In genomic region chr18:12749136-12749535, GRCh38 we compare ENCODE assay signal across 19 cellular contexts. TPM values are rescaled to one million over a fixed set of nuclear protein-coding genes. Genes with fewer than 3 reads are reported as not detected.
DNase-seq lines count a peak whose midpoint lies in the region; ATAC-seq and TF ChIP-seq lines count a peak whose summit lies in the region.
"Had no signal": no experiment of that assay in that cellular context is flagged by ENCODE, and none has a peak within 500 bp of the region (broad histone marks: within the 10 kb centered on the region; RNA-seq: fewer than 3 reads in every experiment).

No MANE protein-coding gene starts in this region.

- no peaks in the 10 kb centered on the region for H3K9me3 Mint-ChIP-seq in osteocyte (ENCODE audit: unreplicated experiment)
- no peaks in the 10 kb centered on the region for H3K9me3 Mint-ChIP-seq in activated T-cell treated with anti-CD3 and anti-CD28 coated beads, Interleukin-2, amount 50 U/mL, for 24 hours
- H3K9me3 Mint-ChIP-seq: CD8-positive, alpha-beta T cell; GM23338 had no signal

- no peaks in the 10 kb centered on the region for H3K36me3 Mint-ChIP-seq in osteocyte (ENCODE audit: unreplicated experiment)
- no peaks in the 10 kb centered on the region for H3K36me3 Mint-ChIP-seq in activated T-cell treated with anti-CD3 and anti-CD28 coated beads, Interleukin-2, amount 50 U/mL, for 24 hours (ENCODE audit: low read depth)
- H3K36me3 Mint-ChIP-seq: CD8-positive, alpha-beta T cell had no signal

- H2BK15ac ChIP-seq in IMR-90 (ENCODE audit: low read depth, low read length): peak overlapping the region; percentile 51; the same call in 1 of the 3 replicates

- intact Hi-C loops in IMR-90 (cut with micrococcal nuclease): no loop called here
- intact Hi-C loops in mucosa of descending colon (cut with DNase I, micrococcal nuclease): no loop called here
- intact Hi-C loops in ovary (cut with DNase I): no loop called here

- peaks cover 0 to 4% (median 2%) of the 10 kb centered on the region in 11 experiments; a peak in 4 of 22 replicates for H3K9me3 ChIP-seq in BLaER1 treated with 17β-estradiol and CSF1 and Interleukin-3, amounts not matched to agents 10 nM and 100 nM (replicated peaks in 1 of 11)
- H3K9me3 ChIP-seq in IMR-90 (ENCODE audit: control insufficient read depth, insufficient read depth, low read length): no peaks in the 10 kb centered on the region
- H3K9me3 ChIP-seq in fibroblast of lung (ENCODE audit: control insufficient read depth, insufficient read depth, low read depth, low read length): no peaks in the 10 kb centered on the region
- no peaks in the 10 kb centered on the region for H3K9me3 ChIP-seq in mucosa of descending colon
- no peaks in the 10 kb centered on the region for H3K9me3 ChIP-seq in ovary

- H4K20me1 ChIP-seq in BLaER1 treated with 17β-estradiol and CSF1 and Interleukin-3, amounts not matched to agents 10 nM and 100 nM: no peaks in the 10 kb centered on the region
- H4K20me1 ChIP-seq in IMR-90 (ENCODE audit: insufficient read depth, low read length) (no peaks in the 10 kb centered on the region), fibroblast of lung (ENCODE audit: control insufficient read depth, extremely low read depth, insufficient read depth, low read length) (no peaks in the 10 kb centered on the region)

- H2AK9ac ChIP-seq in IMR-90 (replicated peaks; ENCODE audit: low read depth, low read length, poor library complexity): peak overlapping the region; percentile 76

- H2BK5ac ChIP-seq in IMR-90 (ENCODE audit: low read depth, low read length, poor library complexity, severe bottlenecking): peak overlapping the region; percentile 21

- peaks cover 42 to 90% (median 66%) of the 10 kb centered on the region in 10 experiments for H3K4me1 ChIP-seq in BLaER1 treated with 17β-estradiol and CSF1 and Interleukin-3, amounts not matched to agents 10 nM and 100 nM
- H3K4me1 ChIP-seq in IMR-90 (ENCODE audit: control insufficient read depth, insufficient read depth, low read length) (peaks cover 7% of the 10 kb centered on the region), fibroblast of lung (ENCODE audit: control insufficient read depth, extremely low read depth, insufficient read depth, low read length) (peaks cover 7% of the 10 kb centered on the region), mucosa of descending colon (ENCODE audit: low read depth) (no peaks in the 10 kb centered on the region), ovary (ENCODE audit: insufficient read depth) (no peaks in the 10 kb centered on the region)

- no peak overlapping the region; the same call in 1 of the 2 replicates for H3K23ac ChIP-seq in IMR-90 (ENCODE audit: low read depth, low read length)

- peak overlapping the region; percentile 20 for H3K18ac ChIP-seq in IMR-90 (ENCODE audit: low read depth, low read length)

- peak overlapping the region; percentile 86 for H2BK120ac ChIP-seq in IMR-90 (ENCODE audit: low read depth, low read length)

- H3K27me3 Mint-ChIP-seq in osteocyte (ENCODE audit: unreplicated experiment): no peaks in the 10 kb centered on the region
- H3K27me3 Mint-ChIP-seq in activated T-cell treated with anti-CD3 and anti-CD28 coated beads, Interleukin-2, amount 50 U/mL, for 24 hours: peaks cover 3% of the 10 kb centered on the region

- POLR2A ChIA-PET in IMR-90 (lab: Charles Lee; ENCODE audit: unreplicated experiment): no interaction called here

- no peaks in the 10 kb centered on the region for H3K79me1 ChIP-seq in IMR-90 (ENCODE audit: low read depth in 1 of 2, low read length in 2 of 2)

- no peak overlapping the region for H3K56ac ChIP-seq in IMR-90 (ENCODE audit: extremely low read depth, insufficient read depth, low read length)

- in situ Hi-C loops in IMR-90 (cut with MboI; ENCODE audit: low sequenced_read_pairs): loop anchor here (10.0 to 25.0 kb wide), 2 partner anchors 146 to 413 kb away; no protein-coding TSS in a partner anchor

- peak overlapping the region; percentile 17 for H3K27ac Mint-ChIP-seq in osteocyte (ENCODE audit: unreplicated experiment)
- H3K27ac Mint-ChIP-seq in activated T-cell treated with anti-CD3 and anti-CD28 coated beads, Interleukin-2, amount 50 U/mL, for 24 hours: no peak overlapping the region
- H3K27ac Mint-ChIP-seq: B cell, GM23338 had no signal

- peak overlapping the region; percentile 42 for H4K91ac ChIP-seq in IMR-90 (ENCODE audit: insufficient read depth, low read depth, low read length)

- TF ChIP-seq POLR2A in IMR-90 (IDR thresholded peaks at IDR 0.05; ENCODE audit: low read depth, low read length) (no peak), ovary (IDR thresholded peaks at IDR 0.05) (no peak)

- H3K4me3 ChIP-seq in BLaER1 treated with 17β-estradiol and CSF1 and Interleukin-3, amounts not matched to agents 10 nM and 100 nM: peak overlapping the region in 2 of 10 experiments; percentile 1 to 4; a peak in 2 of 20 replicates
- H3K4me3 ChIP-seq in IMR-90 (ENCODE audit: insufficient read depth, low read depth, low read length) (no peak overlapping the region), fibroblast of lung (replicated peaks in 1 of 4; ENCODE audit: control extremely low read depth in 1 of 4, insufficient read depth in 1 of 4, low read depth in 3 of 4, low read length in 4 of 4) (no peak overlapping the region), mucosa of descending colon (no peak overlapping the region), ovary (no peak overlapping the region)
- H3K4me3 ChIP-seq: GM23338 had no signal

- peak overlapping the region in 1 of 2 experiments; percentile 28; a peak in 2 of 4 replicates for H4K8ac ChIP-seq in IMR-90 (ENCODE audit: low read depth in 2 of 2, low read length in 2 of 2)

- H3K27ac ChIP-seq in BLaER1 treated with 17β-estradiol and CSF1 and Interleukin-3, amounts not matched to agents 10 nM and 100 nM: no peak overlapping the region
- H3K27ac ChIP-seq in IMR-90 (ENCODE audit: insufficient read depth, low read length) (peak overlapping the region; percentile 1; the same call in 1 of the 2 replicates), fibroblast of lung (ENCODE audit: insufficient read depth, low read length) (no peak overlapping the region), ovary (no peak overlapping the region)

- H3K9me1 ChIP-seq in IMR-90 (ENCODE audit: insufficient read depth, low read length): peaks cover 4% of the 10 kb centered on the region; the same call in 1 of the 2 replicates

- 68% methylated on average over 3 of the region's 13 CpGs; no CpG with 5 or more reads in 1 of the 2 experiments for WGBS in IMR-90 (ENCODE audit: extremely low coverage in 2 of 2, insufficient read length in 1 of 2), 2 experiments
- 78 to 80% (median 79%) methylated on average over 13 of the region's 13 CpGs for WGBS in ovary, 3 donors

- H3K36me3 ChIP-seq in BLaER1 treated with 17β-estradiol and CSF1 and Interleukin-3, amounts not matched to agents 10 nM and 100 nM: no peaks in the 10 kb centered on the region
- H3K36me3 ChIP-seq in IMR-90 (ENCODE audit: control insufficient read depth, insufficient read depth, low read length): no peaks in the 10 kb centered on the region
- no peaks in the 10 kb centered on the region for H3K36me3 ChIP-seq in fibroblast of lung (ENCODE audit: control insufficient read depth, insufficient read depth, low read length)
- H3K36me3 ChIP-seq in mucosa of descending colon (ENCODE audit: low read depth): no peaks in the 10 kb centered on the region
- no peaks in the 10 kb centered on the region for H3K36me3 ChIP-seq in ovary

- peaks cover 21% of the 10 kb centered on the region for H3K4me1 Mint-ChIP-seq in osteocyte (ENCODE audit: unreplicated experiment)
- peaks cover 9% of the 10 kb centered on the region for H3K4me1 Mint-ChIP-seq in activated T-cell treated with anti-CD3 and anti-CD28 coated beads, Interleukin-2, amount 50 U/mL, for 24 hours (ENCODE audit: low read depth)
- H3K4me1 Mint-ChIP-seq: GM23338 had no signal

- H2BK20ac ChIP-seq in IMR-90 (ENCODE audit: low read depth, low read length): peak overlapping the region; percentile 83

- H3K14ac ChIP-seq in IMR-90 (replicated peaks; ENCODE audit: low read depth, low read length): peak overlapping the region; percentile 48; the same call in 1 of the 2 replicates

- peak overlapping the region; percentile 20; the same call in 1 of the 2 replicates for H2AK5ac ChIP-seq in IMR-90 (ENCODE audit: low read depth, low read length)

- no peak for TF ChIP-seq EP300 in ovary (IDR thresholded peaks at IDR 0.05)

- H3K4me3 Mint-ChIP-seq in osteocyte (ENCODE audit: unreplicated experiment): no peak overlapping the region
- no peak overlapping the region for H3K4me3 Mint-ChIP-seq in activated T-cell treated with anti-CD3 and anti-CD28 coated beads, Interleukin-2, amount 50 U/mL, for 24 hours
- H3K4me3 Mint-ChIP-seq: GM23338 had no signal

- H4K5ac ChIP-seq in IMR-90 (ENCODE audit: low read depth, low read length): peak overlapping the region; percentile 26

- H3K4me2 ChIP-seq in BLaER1 treated with 17β-estradiol and CSF1 and Interleukin-3, amounts not matched to agents 10 nM and 100 nM: peak overlapping the region; percentile 61 to 93 (median 77)
- no peak overlapping the region for H3K4me2 ChIP-seq in IMR-90 (ENCODE audit: low read depth, low read length)
- peak overlapping the region; percentile 15 for H3K4me2 ChIP-seq in fibroblast of lung (ENCODE audit: extremely low read depth, insufficient read depth, low read length)
- H3K4me2 ChIP-seq: GM23338 had no signal

- peak overlapping the region in 3 of 11 experiments; percentile 2 to 52 (median 25); a peak in 1 of 22 replicates for H3K9ac ChIP-seq in BLaER1 treated with 17β-estradiol and CSF1 and Interleukin-3, amounts not matched to agents 10 nM and 100 nM
- no peak overlapping the region for H3K9ac ChIP-seq in IMR-90 (ENCODE audit: low read depth, low read length)
- H3K9ac ChIP-seq in fibroblast of lung (ENCODE audit: insufficient read depth, low read length): no peak overlapping the region

- no peak for TF ChIP-seq RAD21 in IMR-90 (IDR thresholded peaks at IDR 0.05; ENCODE audit: low read length)

- dilution Hi-C loops in IMR-90 (cut with HindIII; ENCODE audit: low sequenced_read_pairs, unreplicated experiment): no loop called here

- ATAC-seq in IMR-90 (ENCODE audit: low read depth) (peak; percentile 13), mucosa of descending colon (no peak), HG02588 (IDR thresholded peaks at IDR 0.05; ENCODE audit: unreplicated experiment) (no peak)
- ATAC-seq: CD8-positive, alpha-beta T cell; GM23338; Right ventricle myocardium inferior; SK-N-SH treated with all-trans-retinoic acid at 6 μM for 48 hours had no signal

- no TSS peak for BruUV-seq in IMR-90 (replicated peaks; lab: Mats Ljungman, UMichigan)

- peaks cover 0 to 27% (median 0%) of the 10 kb centered on the region in 11 experiments; a peak in 7 of 22 replicates for H3K27me3 ChIP-seq in BLaER1 treated with 17β-estradiol and CSF1 and Interleukin-3, amounts not matched to agents 10 nM and 100 nM
- H3K27me3 ChIP-seq in IMR-90 (ENCODE audit: control insufficient read depth, insufficient read depth, low read length): no peaks in the 10 kb centered on the region
- H3K27me3 ChIP-seq in fibroblast of lung (ENCODE audit: control insufficient read depth, insufficient read depth, low read length): no peaks in the 10 kb centered on the region
- H3K27me3 ChIP-seq in ovary: no peaks in the 10 kb centered on the region

- TF ChIP-seq CTCF in IMR-90 (conservative IDR thresholded peaks at IDR 0.05; ENCODE audit: low read depth, low read length): no peak
- no peak for TF ChIP-seq CTCF in fibroblast of lung (conservative IDR thresholded peaks at IDR 0.05 in 1 of 2, IDR thresholded peaks at IDR 0.05 in 1 of 2; ENCODE audit: low read depth in 1 of 2, low read length in 2 of 2)
- no peak for TF ChIP-seq CTCF in osteocyte (IDR thresholded peaks at IDR 0.05)
- no peak for TF ChIP-seq CTCF in mucosa of descending colon (IDR thresholded peaks at IDR 0.05)
- no peak for TF ChIP-seq CTCF in ovary (IDR thresholded peaks at IDR 0.05)

- 0 out of 2 replicates have a peak overlapping the region, but pooled peaks have one; percentile 50 for H3K4ac ChIP-seq in IMR-90 (ENCODE audit: low read depth, low read length)

- no peaks in the 10 kb centered on the region for H3K79me2 ChIP-seq in fibroblast of lung (ENCODE audit: control insufficient read depth, insufficient read depth, low read length)

- H2AFZ ChIP-seq in IMR-90 (replicated peaks; ENCODE audit: low read length, poor library complexity): peak overlapping the region; percentile 84
- H2AFZ ChIP-seq in fibroblast of lung (ENCODE audit: low read length): peak overlapping the region; percentile 39
- H2AFZ ChIP-seq: GM23338 had no signal

- CTCF ChIA-PET in IMR-90 (lab: Yijun Ruan, JAX): no interaction called here

- DNase-seq in IMR-90: no peak
- DNase-seq in fibroblast of lung (ENCODE audit: low read depth in 2 of 2): no peak
- DNase-seq in osteocyte (ENCODE audit: extremely low spot score, unreplicated experiment): no peak
- no peak for DNase-seq in activated T-cell treated with anti-CD3 and anti-CD28 coated beads, Interleukin-2, amount 50 U/mL, for 24 hours
- DNase-seq in mucosa of descending colon: no peak
- DNase-seq in ovary: no peak
- DNase-seq: ACHN; CD8-positive, alpha-beta T cell; NCI-H1092; NCI-H1694; NCI-H2171; NCI-H446 treated with DMSO at 0.1 percent for 48 hours; NCI-H748 treated with DMSO at 0.1 percent for 48 hours had no signal

RNA-seq across cellular contexts. Expression of gene PSMG2, which starts 46.3 kb away (rescaled TPM):
- total RNA-seq in IMR-90 (2012; rRNA removed) (59.5 and 60.8 TPM in 2 replicates), fibroblast of lung (72.8 and 74.5 TPM in 2 replicates), osteocyte (63.4 and 68.1 TPM in 2 replicates), mucosa of descending colon (10 to 100 TPM; 68.7 to 73.8 (median 69.3) TPM), ovary (10 to 100 TPM; 51.9 to 89.8 (median 65.2) TPM)
- polyA plus RNA-seq in IMR-90 (2012; rRNA removed) (30.4 and 34.4 TPM in 2 replicates), fibroblast of lung (78.7 and 79.4 TPM in 2 replicates), ovary (100 to 1,000 TPM in 1 of 2 donors, 10 to 100 TPM in 1; 82.4 to 114 TPM)
- 16.0 and 17.5 TPM in 2 replicates for polyA plus RNA-seq in IMR-90 (2012; cell fraction: cytosol; rRNA removed)
- 5.7 and 26.1 TPM in 2 replicates for polyA plus RNA-seq in IMR-90 (2012; cell fraction: nucleus; rRNA removed; ENCODE audit: low replicate concordance)
- 65.4 and 79.1 TPM in 2 replicates for polyA plus RNA-seq in fibroblast of lung (2012)
- polyA minus RNA-seq in fibroblast of lung (ENCODE audit: low replicate concordance): 11.2 and 30.5 TPM in 2 replicates

RNA-seq across cellular contexts. Expression of gene CEP76, which starts 46.6 kb away (rescaled TPM):
- total RNA-seq in IMR-90 (2012; rRNA removed): 8.1 and 8.3 TPM in 2 replicates
- 4.8 and 5.1 TPM in 2 replicates for polyA plus RNA-seq in IMR-90 (2012; rRNA removed)
- polyA plus RNA-seq in IMR-90 (2012; cell fraction: cytosol; rRNA removed): 1.6 and 4.0 TPM in 2 replicates
- polyA plus RNA-seq in IMR-90 (2012; cell fraction: nucleus; rRNA removed; ENCODE audit: low replicate concordance): 2.7 and 5.1 TPM in 2 replicates
- 8.1 and 8.5 TPM in 2 replicates for total RNA-seq in fibroblast of lung
- polyA plus RNA-seq in fibroblast of lung: 5.2 and 7.5 TPM in 2 replicates
- 3.3 and 4.3 TPM in 2 replicates for polyA plus RNA-seq in fibroblast of lung (2012)
- polyA minus RNA-seq in fibroblast of lung (ENCODE audit: low replicate concordance): 1.8 TPM in 1 of 2 replicates, not detected in the other
- total RNA-seq in osteocyte: 6.9 and 7.2 TPM in 2 replicates
- total RNA-seq in mucosa of descending colon: 10 to 100 TPM in 1 of 3 donors, 1 to 10 TPM in 2; 6.4 to 10.1 (median 8.5) TPM
- 1 to 10 TPM; 4.8 to 8.3 (median 5.9) TPM for total RNA-seq in ovary
- 1 to 10 TPM; 5.4 to 6.7 TPM for polyA plus RNA-seq in ovary
